Comparison of ENCODE assay signal across 2 cellular contexts in the genomic region with DNA sequence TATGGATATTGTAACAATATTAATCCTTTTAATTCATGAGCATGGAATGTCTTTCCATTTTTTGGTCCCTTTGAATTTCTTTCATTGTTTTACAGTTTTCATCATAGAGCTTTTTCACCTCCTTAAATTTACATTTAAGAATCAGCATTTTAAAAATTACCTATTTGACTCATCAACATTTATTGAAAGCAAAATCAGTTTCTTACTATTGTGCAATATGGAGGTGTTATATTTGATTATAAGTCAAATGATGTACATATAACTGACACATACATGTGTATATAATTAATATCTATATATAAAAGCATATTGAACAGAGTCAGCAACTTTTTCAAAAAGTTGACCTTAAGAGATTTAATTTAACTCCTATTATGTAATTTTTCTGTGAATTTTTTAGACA.
TF ChIP-seq lines count a peak whose summit lies in the region.

No MANE protein-coding gene starts in this region.

TF ChIP-seq in HepG2, 621 proteins besides CTCF, POLR2A, EP300 and RAD21:
- TF ChIP-seq ZNF850 (CRISPR knock-in tag; conservative IDR thresholded peaks at IDR 0.05) (no peak), CEBPB (IDR thresholded peaks at IDR 0.05; ENCODE audit: borderline replicate concordance, low read depth, low read length) (peak; percentile 65)

TF ChIP-seq in H1, 55 proteins besides CTCF, POLR2A, EP300 and RAD21:
- TF ChIP-seq SP2 (IDR thresholded peaks at IDR 0.05; ENCODE audit: low read length) (no peak), CEBPB (IDR thresholded peaks at IDR 0.05; ENCODE audit: low read depth, low read length) (peak; percentile 43; the same call in 1 of the 2 replicates)
- TF ChIP-seq, protein P1, sequence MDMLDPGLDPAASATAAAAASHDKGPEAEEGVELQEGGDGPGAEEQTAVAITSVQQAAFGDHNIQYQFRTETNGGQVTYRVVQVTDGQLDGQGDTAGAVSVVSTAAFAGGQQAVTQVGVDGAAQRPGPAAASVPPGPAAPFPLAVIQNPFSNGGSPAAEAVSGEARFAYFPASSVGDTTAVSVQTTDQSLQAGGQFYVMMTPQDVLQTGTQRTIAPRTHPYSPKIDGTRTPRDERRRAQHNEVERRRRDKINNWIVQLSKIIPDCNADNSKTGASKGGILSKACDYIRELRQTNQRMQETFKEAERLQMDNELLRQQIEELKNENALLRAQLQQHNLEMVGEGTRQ (IDR thresholded peaks at IDR 0.05; ENCODE audit: low read length) = no peak
